9 cellular contexts compared by ENCODE assay signal in genomic region chr3:156664285-156665178, GRCh38. TPM values are rescaled to one million over a fixed set of nuclear protein-coding genes. Genes with fewer than 3 reads are reported as not detected.
A peak's percentile ranks its signal among the peaks of the same experiment; 100 is the strongest.
DNase-seq lines count a peak whose midpoint lies in the region; ATAC-seq and TF ChIP-seq lines count a peak whose summit lies in the region.
"Had no signal": no experiment of that assay in that cellular context is flagged by ENCODE, and none has a peak within 500 bp of the region (broad histone marks: within the 10 kb centered on the region; RNA-seq: fewer than 3 reads in every experiment).

No MANE protein-coding gene starts in this region.

- peak overlapping the region; percentile 47 for H3K4me3 Mint-ChIP-seq in CD8-positive, alpha-beta T cell
- H3K4me3 Mint-ChIP-seq in activated naive CD8-positive, alpha-beta T cell treated with anti-CD3 and anti-CD28 coated beads, Interleukin-2, amount 50 U/mL, for 24 hours: peak overlapping the region; percentile 12

- peaks cover 40% of the 10 kb centered on the region for H3K4me1 Mint-ChIP-seq in CD8-positive, alpha-beta T cell (ENCODE audit: low read depth)
- H3K4me1 Mint-ChIP-seq in activated naive CD8-positive, alpha-beta T cell treated with anti-CD3 and anti-CD28 coated beads, Interleukin-2, amount 50 U/mL, for 24 hours: peaks cover 45% of the 10 kb centered on the region

- no peaks in the 10 kb centered on the region for H3K27me3 ChIP-seq in CD8-positive, alpha-beta T cell (ENCODE audit: insufficient read depth, low read length)
- no peaks in the 10 kb centered on the region for H3K27me3 ChIP-seq in neuronal stem cell (ENCODE audit: control insufficient read depth in 3 of 3, insufficient read depth in 3 of 3, low read depth in 1 of 3, low read length in 3 of 3)

- intact Hi-C loops in CD8-positive, alpha-beta T cell (cut with DNase I, micrococcal nuclease): no loop called here

- POLR2A ChIA-PET in CD8-positive, alpha-beta T cell (lab: Charles Lee): interaction anchor here (0.6 to 1.4 kb wide), 6 partner anchors 9 to 424 kb away, joined by 3 to 5 read pairs (median 3); partner anchors contain the start of genes SSR3 and TIPARP

- H3K4me2 ChIP-seq in neuronal stem cell (ENCODE audit: insufficient read depth, low read length, poor library complexity, severe bottlenecking): no peak overlapping the region

- no peak overlapping the region for H4K8ac ChIP-seq in neuronal stem cell (ENCODE audit: low read depth, low read length)

- H3K9me3 Mint-ChIP-seq in CD8-positive, alpha-beta T cell: no peaks in the 10 kb centered on the region
- H3K9me3 Mint-ChIP-seq in activated naive CD8-positive, alpha-beta T cell treated with anti-CD3 and anti-CD28 coated beads, Interleukin-2, amount 50 U/mL, for 24 hours: no peaks in the 10 kb centered on the region

- no peak for TF ChIP-seq CTCF in CD8-positive, alpha-beta T cell (IDR thresholded peaks at IDR 0.05)

- peaks cover 14% of the 10 kb centered on the region for H3K4me1 ChIP-seq in CD8-positive, alpha-beta T cell (ENCODE audit: insufficient read depth, low read length)
- H3K4me1 ChIP-seq in neuronal stem cell (ENCODE audit: control insufficient read depth in 2 of 2, insufficient read depth in 1 of 2, low read depth in 1 of 2, low read length in 2 of 2): peaks cover 0 to 2% of the 10 kb centered on the region in 2 donors

- no peak overlapping the region for H4K91ac ChIP-seq in neuronal stem cell (ENCODE audit: low read depth, low read length, poor library complexity)

- no peak overlapping the region for H2BK15ac ChIP-seq in neuronal stem cell (ENCODE audit: low read length)

- H3K4ac ChIP-seq in neuronal stem cell (ENCODE audit: low read length): no peak overlapping the region

- H3K27me3 Mint-ChIP-seq in CD8-positive, alpha-beta T cell (ENCODE audit: low read depth): no peaks in the 10 kb centered on the region
- H3K27me3 Mint-ChIP-seq in activated naive CD8-positive, alpha-beta T cell treated with anti-CD3 and anti-CD28 coated beads, Interleukin-2, amount 50 U/mL, for 24 hours: no peaks in the 10 kb centered on the region

- no peak overlapping the region for H2BK120ac ChIP-seq in neuronal stem cell (ENCODE audit: low read depth, low read length)

- CTCF ChIA-PET in CD8-positive, alpha-beta T cell (lab: Charles Lee): interaction anchor here (1.0 to 1.1 kb wide), 3 partner anchors 9 to 428 kb away, joined by 3 to 4 read pairs (median 3); no protein-coding TSS in a partner anchor

- H3K9me3 ChIP-seq in CD8-positive, alpha-beta T cell (ENCODE audit: low read length): no peaks in the 10 kb centered on the region
- H3K9me3 ChIP-seq in neuronal stem cell (replicated peaks in 1 of 2; ENCODE audit: control insufficient read depth in 2 of 2, insufficient read depth in 1 of 2, low read depth in 1 of 2, low read length in 2 of 2): no peaks in the 10 kb centered on the region

- no peak overlapping the region for H3K9ac ChIP-seq in neuronal stem cell (ENCODE audit: low read depth, low read length, poor library complexity)

- no peak overlapping the region for H2AFZ ChIP-seq in neuronal stem cell (ENCODE audit: low read length)

- H3K14ac ChIP-seq in neuronal stem cell (ENCODE audit: low read length): no peak overlapping the region

- DNase-seq in CD8-positive, alpha-beta T cell: no peak
- no peak for DNase-seq in activated naive CD8-positive, alpha-beta T cell treated with anti-CD3 and anti-CD28 coated beads, Interleukin-2, amount 50 U/mL, for 24 hours
- no peak for DNase-seq in neuronal stem cell (ENCODE audit: low spot score)
- no peak for DNase-seq in medulla oblongata (ENCODE audit: extremely low spot score)
- no peak for DNase-seq in HT-29 (ENCODE audit: low spot score)
- DNase-seq in activated gamma-delta T cell treated with Interleukin-2 at 50 U/mL for 16 hours: no peak
- DNase-seq: DMS79 treated with DMSO at 0.1 percent for 48 hours had no signal

- H2BK5ac ChIP-seq in neuronal stem cell (ENCODE audit: low read length): no peak overlapping the region

- H3K36me3 ChIP-seq in CD8-positive, alpha-beta T cell (ENCODE audit: insufficient read depth, low read length): no peaks in the 10 kb centered on the region
- no peaks in the 10 kb centered on the region for H3K36me3 ChIP-seq in neuronal stem cell (replicated peaks in 1 of 2; ENCODE audit: control insufficient read depth in 2 of 2, insufficient read depth in 2 of 2, low read length in 2 of 2)

- no CpG with 5 or more reads among the region's 5 CpGs for WGBS in neuronal stem cell (ENCODE audit: extremely low coverage in 2 of 2, insufficient read length in 2 of 2, insufficient replicate concordance in 1 of 2), 2 donors

- H3K79me1 ChIP-seq in neuronal stem cell (ENCODE audit: low read depth, low read length): no peaks in the 10 kb centered on the region

- no peak overlapping the region for H2BK12ac ChIP-seq in neuronal stem cell (ENCODE audit: low read length)

- no peak overlapping the region for H3K23ac ChIP-seq in neuronal stem cell (ENCODE audit: low read depth, low read length, poor library complexity)

- H3K4me3 ChIP-seq in CD8-positive, alpha-beta T cell (ENCODE audit: low read depth, low read length): no peak overlapping the region
- H3K4me3 ChIP-seq in neuronal stem cell (ENCODE audit: low read length in 2 of 2): no peak overlapping the region

- ATAC-seq in CD8-positive, alpha-beta T cell: peak; percentile 31
- ATAC-seq in GM19395 (IDR thresholded peaks at IDR 0.05; ENCODE audit: unreplicated experiment) (peak; percentile 82), HG03108 (IDR thresholded peaks at IDR 0.05; ENCODE audit: unreplicated experiment) (peak; percentile 71)
- peak; percentile 56 for ATAC-seq in activated naive CD8-positive, alpha-beta T cell treated with anti-CD3 and anti-CD28 coated beads, Interleukin-2, amount 50 U/mL, for 24 hours

- no peak overlapping the region for H3K27ac ChIP-seq in CD8-positive, alpha-beta T cell (ENCODE audit: low read depth, low read length)
- H3K27ac ChIP-seq in neuronal stem cell (replicated peaks; ENCODE audit: low read length): no peak overlapping the region

- H3K27ac Mint-ChIP-seq in CD8-positive, alpha-beta T cell: peak overlapping the region; percentile 76
- H3K27ac Mint-ChIP-seq in activated naive CD8-positive, alpha-beta T cell treated with anti-CD3 and anti-CD28 coated beads, Interleukin-2, amount 50 U/mL, for 24 hours: peak overlapping the region; percentile 34

- H3K18ac ChIP-seq in neuronal stem cell (ENCODE audit: low read length): no peak overlapping the region

- no peak overlapping the region for H2AK5ac ChIP-seq in neuronal stem cell (ENCODE audit: low read depth, low read length)

- no peaks in the 10 kb centered on the region for H3K36me3 Mint-ChIP-seq in CD8-positive, alpha-beta T cell
- no peaks in the 10 kb centered on the region for H3K36me3 Mint-ChIP-seq in activated naive CD8-positive, alpha-beta T cell treated with anti-CD3 and anti-CD28 coated beads, Interleukin-2, amount 50 U/mL, for 24 hours (ENCODE audit: low read depth)

RNA-seq across cellular contexts. Expression of gene TIPARP, which starts 9.9 kb away (rescaled TPM):
- 100 to 1,000 TPM; 265 to 268 TPM for total RNA-seq in CD8-positive, alpha-beta T cell
- 4.3 TPM for polyA plus RNA-seq in neuronal stem cell (2013, experiment 1 of 2)
- 4.8 TPM for polyA plus RNA-seq in neuronal stem cell (2013, experiment 2 of 2)
- 66.6 and 70.7 TPM in 2 replicates for total RNA-seq in HT-29 (2014; rRNA removed; shearing (Covaris generic))

Comparison
In these comparisons a context has a peak if more than half of its experiments do, and no peak if none do; other contexts are left out.
1. ATAC-seq: peak in every context shown above with its lines; median percentile 82 in GM19395; 71 in HG03108; 56 in activated naive CD8-positive, alpha-beta T cell treated with anti-CD3 and anti-CD28 coated beads, Interleukin-2, amount 50 U/mL, for 24 hours; 31 in CD8-positive, alpha-beta T cell.